26 cellular contexts compared by ENCODE assay signal in genomic region chr16:31465788-31466370, GRCh38. TPM values are rescaled to one million over a fixed set of nuclear protein-coding genes. Genes with fewer than 3 reads are reported as not detected.
A peak's percentile ranks its signal among the peaks of the same experiment; 100 is the strongest.
DNase-seq lines count a peak whose midpoint lies in the region; ATAC-seq, FAIRE-seq and TF ChIP-seq lines count a peak whose summit lies in the region.
"Had no signal": no experiment of that assay in that cellular context is flagged by ENCODE, and none has a peak within 500 bp of the region (broad histone marks: within the 10 kb centered on the region; RNA-seq: fewer than 3 reads in every experiment).

No MANE protein-coding gene starts in this region.

- H3K27ac ChIP-seq in astrocyte (ENCODE audit: low read depth, low read length) = no peak overlapping the region
- H3K27ac ChIP-seq in sigmoid colon = no peak overlapping the region
- H3K27ac ChIP-seq: 22Rv1, C4-2B, hepatocyte, lower lobe of right lung, upper lobe of left lung had no signal

- POLR2A ChIA-PET in activated CD8-positive, alpha-beta T cell treated with anti-CD3 and anti-CD28 coated beads, Interleukin-2, amount 10 ng/mL, durations not matched to agents 7 days and 5 days (lab: Charles Lee) = no interaction called here
- POLR2A ChIA-PET in activated CD8-positive, alpha-beta T cell treated with anti-CD3 and anti-CD28 coated beads for 36 hours (lab: Charles Lee) = no interaction called here

- no peaks in the 10 kb centered on the region for H3K9me3 ChIP-seq in astrocyte (ENCODE audit: insufficient read depth, low read depth, low read length)
- no peaks in the 10 kb centered on the region for H3K9me3 ChIP-seq in sigmoid colon
- H3K9me3 ChIP-seq: Caco-2, lower lobe of right lung, upper lobe of left lung had no signal

- FAIRE-seq in astrocyte (lab: Jason Lieb, UNC) = no peak

- H3K4me1 ChIP-seq in astrocyte (ENCODE audit: insufficient read depth, low read length) = peaks cover 7% of the 10 kb centered on the region
- H3K4me1 ChIP-seq in sigmoid colon = peaks cover 0 to 9% (median 6%) of the 10 kb centered on the region in 4 donors
- H3K4me1 ChIP-seq: Caco-2 had no signal

- no peak overlapping the region for H2AFZ ChIP-seq in astrocyte (ENCODE audit: low read depth, low read length)
- H2AFZ ChIP-seq: hepatocyte had no signal

- no peak for TF ChIP-seq CTCF in activated CD8-positive, alpha-beta T cell treated with anti-CD3 and anti-CD28 coated beads for 36 hours (IDR thresholded peaks at IDR 0.05)
- TF ChIP-seq CTCF in astrocyte (IDR thresholded peaks at IDR 0.05; ENCODE audit: insufficient read depth, low read depth, low read length) (no peak), sigmoid colon (IDR thresholded peaks at IDR 0.05) (no peak)

- peaks cover 25% of the 10 kb centered on the region for H3K4me1 Mint-ChIP-seq in activated CD8-positive, alpha-beta T cell treated with anti-CD3 and anti-CD28 coated beads, Interleukin-2, amount 10 ng/mL, durations not matched to agents 7 days and 5 days (ENCODE audit: low read depth)
- H3K4me1 Mint-ChIP-seq in activated CD8-positive, alpha-beta T cell treated with anti-CD3 and anti-CD28 coated beads for 36 hours (ENCODE audit: low read depth) = peaks cover 16% of the 10 kb centered on the region
- peaks cover 4% of the 10 kb centered on the region for H3K4me1 Mint-ChIP-seq in astrocyte (ENCODE audit: low read depth, unreplicated experiment)

- no peak for TF ChIP-seq EP300 in sigmoid colon (IDR thresholded peaks at IDR 0.05)

- H3K9ac ChIP-seq in astrocyte (ENCODE audit: low read length) = no peak overlapping the region

- intact Hi-C loops in activated CD8-positive, alpha-beta T cell treated with anti-CD3 and anti-CD28 coated beads for 36 hours (cut with micrococcal nuclease) = no loop called here
- intact Hi-C loops in sigmoid colon (cut with DNase I) = no loop called here

- H3K4me3 Mint-ChIP-seq in activated CD8-positive, alpha-beta T cell treated with anti-CD3 and anti-CD28 coated beads, Interleukin-2, amount 10 ng/mL, durations not matched to agents 7 days and 5 days = no peak overlapping the region
- H3K4me3 Mint-ChIP-seq in activated CD8-positive, alpha-beta T cell treated with anti-CD3 and anti-CD28 coated beads for 36 hours = no peak overlapping the region
- peak overlapping the region; percentile 58 for H3K4me3 Mint-ChIP-seq in astrocyte (ENCODE audit: unreplicated experiment)
- H3K4me3 Mint-ChIP-seq: activated T-helper 17 cell treated with anti-CD3 and anti-CD28 coated beads, Interleukin-2, amount 50 U/mL, for 72 hours had no signal

- H3K27ac Mint-ChIP-seq in activated CD8-positive, alpha-beta T cell treated with anti-CD3 and anti-CD28 coated beads, Interleukin-2, amount 10 ng/mL, durations not matched to agents 7 days and 5 days = peak overlapping the region; percentile 2
- no peak overlapping the region for H3K27ac Mint-ChIP-seq in activated CD8-positive, alpha-beta T cell treated with anti-CD3 and anti-CD28 coated beads for 36 hours
- H3K27ac Mint-ChIP-seq in astrocyte (ENCODE audit: unreplicated experiment) = peak overlapping the region; percentile 41
- H3K27ac Mint-ChIP-seq: activated T-helper 17 cell treated with anti-CD3 and anti-CD28 coated beads, Interleukin-2, amount 50 U/mL, for 72 hours; IgD-negative memory B cell had no signal

- DNase-seq in activated CD8-positive, alpha-beta T cell treated with anti-CD3 and anti-CD28 coated beads, Interleukin-2, amount 10 ng/mL, durations not matched to agents 7 days and 5 days = no peak
- DNase-seq in activated CD8-positive, alpha-beta T cell treated with anti-CD3 and anti-CD28 coated beads for 36 hours = no peak
- DNase-seq in astrocyte (ENCODE audit: low read depth) (no peak), sigmoid colon (peak; percentile 59)
- DNase-seq in stimulated activated CD4-positive, alpha-beta T cell treated with anti-CD3 and anti-CD28 coated beads, Interleukin-15, amount 100 ng/mL, for 24 hours = no peak
- no peak for DNase-seq in activated CD4-positive, CD25-positive, alpha-beta regulatory T cell treated with anti-CD3 and anti-CD28 coated beads, Interleukin-2, amount 50 U/mL, for 72 hours
- DNase-seq: activated naive CD4-positive, alpha-beta T cell treated with anti-CD3 and anti-CD28 coated beads, Interleukin-2, amount 50 U/mL, for 16 hours; amygdala; Caco-2; GDM1; midbrain; naive B cell; NCI-H146; NCI-H748 treated with DMSO at 0.1 percent for 48 hours; nucleus accumbens; stimulated activated naive CD4-positive, alpha-beta T cell; SW 1271 had no signal

- H3K4me2 ChIP-seq in astrocyte (ENCODE audit: low read length) = no peak overlapping the region
- H3K4me2 ChIP-seq: hepatocyte had no signal

- CTCF ChIA-PET in activated CD8-positive, alpha-beta T cell treated with anti-CD3 and anti-CD28 coated beads, Interleukin-2, amount 10 ng/mL, durations not matched to agents 7 days and 5 days (lab: Charles Lee) = interaction anchor here (1.1 kb wide), 1 partner anchor 404 kb away, joined by 3 read pairs; no protein-coding TSS in a partner anchor
- CTCF ChIA-PET in activated CD8-positive, alpha-beta T cell treated with anti-CD3 and anti-CD28 coated beads for 36 hours (lab: Charles Lee) = no interaction called here

- no peak overlapping the region for H3K4me3 ChIP-seq in astrocyte (ENCODE audit: insufficient read depth, low read depth, low read length)
- no peak overlapping the region for H3K4me3 ChIP-seq in sigmoid colon
- H3K4me3 ChIP-seq: hepatocyte, lower lobe of right lung, upper lobe of left lung had no signal

- H3K27me3 ChIP-seq in astrocyte (ENCODE audit: insufficient read depth, low read length) (no peaks in the 10 kb centered on the region), sigmoid colon (no peaks in the 10 kb centered on the region)
- H3K27me3 ChIP-seq: hepatocyte, upper lobe of left lung had no signal

- peaks cover 37% of the 10 kb centered on the region for H3K36me3 Mint-ChIP-seq in activated CD8-positive, alpha-beta T cell treated with anti-CD3 and anti-CD28 coated beads, Interleukin-2, amount 10 ng/mL, durations not matched to agents 7 days and 5 days (ENCODE audit: low read depth)
- peaks cover 20% of the 10 kb centered on the region for H3K36me3 Mint-ChIP-seq in activated CD8-positive, alpha-beta T cell treated with anti-CD3 and anti-CD28 coated beads for 36 hours (ENCODE audit: low read depth)
- peaks cover 10% of the 10 kb centered on the region for H3K36me3 Mint-ChIP-seq in astrocyte (ENCODE audit: low read depth, unreplicated experiment)

- H4K20me1 ChIP-seq in astrocyte (ENCODE audit: insufficient read depth, low read length) = no peaks in the 10 kb centered on the region

- ATAC-seq in activated CD8-positive, alpha-beta T cell treated with anti-CD3 and anti-CD28 coated beads, Interleukin-2, amount 10 ng/mL, durations not matched to agents 7 days and 5 days = no peak
- no peak for ATAC-seq in activated CD8-positive, alpha-beta T cell treated with anti-CD3 and anti-CD28 coated beads for 36 hours
- ATAC-seq: activated T-helper 17 cell treated with anti-CD3 and anti-CD28 coated beads, Interleukin-2, amount 50 U/mL, for 72 hours; lower lobe of right lung; Panc1 had no signal

- H3K27me3 Mint-ChIP-seq in activated CD8-positive, alpha-beta T cell treated with anti-CD3 and anti-CD28 coated beads, Interleukin-2, amount 10 ng/mL, durations not matched to agents 7 days and 5 days (ENCODE audit: low read depth) = no peaks in the 10 kb centered on the region
- peaks cover 3% of the 10 kb centered on the region for H3K27me3 Mint-ChIP-seq in activated CD8-positive, alpha-beta T cell treated with anti-CD3 and anti-CD28 coated beads for 36 hours
- no peaks in the 10 kb centered on the region for H3K27me3 Mint-ChIP-seq in astrocyte (ENCODE audit: low read depth, unreplicated experiment)
- H3K27me3 Mint-ChIP-seq: activated T-helper 17 cell treated with anti-CD3 and anti-CD28 coated beads, Interleukin-2, amount 50 U/mL, for 72 hours; IgD-negative memory B cell had no signal

- 89 to 93% methylated on average over 20 of the region's 20 CpGs for WGBS in sigmoid colon, 2 donors

- TF ChIP-seq POLR2A in sigmoid colon (IDR thresholded peaks at IDR 0.05) = no peak

- H3K36me3 ChIP-seq in astrocyte (ENCODE audit: insufficient read depth, low read length) (peaks cover 4% of the 10 kb centered on the region), sigmoid colon (peaks cover 12 to 56% (median 32%) of the 10 kb centered on the region in 4 donors)

- no peaks in the 10 kb centered on the region for H3K9me3 Mint-ChIP-seq in activated CD8-positive, alpha-beta T cell treated with anti-CD3 and anti-CD28 coated beads, Interleukin-2, amount 10 ng/mL, durations not matched to agents 7 days and 5 days (ENCODE audit: insufficient read depth)
- H3K9me3 Mint-ChIP-seq in activated CD8-positive, alpha-beta T cell treated with anti-CD3 and anti-CD28 coated beads for 36 hours = no peaks in the 10 kb centered on the region
- H3K9me3 Mint-ChIP-seq in astrocyte (ENCODE audit: unreplicated experiment) = peaks cover 3% of the 10 kb centered on the region
- H3K9me3 Mint-ChIP-seq: activated T-helper 17 cell treated with anti-CD3 and anti-CD28 coated beads, Interleukin-2, amount 50 U/mL, for 72 hours; IgD-negative memory B cell; naive B cell had no signal

- H3K79me2 ChIP-seq in astrocyte (ENCODE audit: insufficient read depth, low read length) = peaks cover 12% of the 10 kb centered on the region

RNA-seq across cellular contexts. Expression of gene TGFB1I1, which starts 6.1 kb away (rescaled TPM):
- total RNA-seq in activated CD8-positive, alpha-beta T cell treated with anti-CD3 and anti-CD28 coated beads, Interleukin-2, amount 10 ng/mL, durations not matched to agents 7 days and 5 days = under 1 TPM; 0.83 to 0.92 TPM
- 1 to 10 TPM in 1 of 2 experiments, under 1 TPM in 1; 0.92 to 1.2 TPM for total RNA-seq in activated CD8-positive, alpha-beta T cell treated with anti-CD3 and anti-CD28 coated beads for 36 hours
- 124 and 134 TPM in 2 replicates for total RNA-seq in astrocyte
- total RNA-seq in sigmoid colon = 100 to 1,000 TPM; 124 to 339 (median 205) TPM
- polyA plus RNA-seq in sigmoid colon = 10 to 100 TPM; 10.4 to 31.2 (median 21.0) TPM

RNA-seq across cellular contexts. Expression of gene ARMC5, which starts 6.6 kb away (rescaled TPM):
- total RNA-seq in activated CD8-positive, alpha-beta T cell treated with anti-CD3 and anti-CD28 coated beads, Interleukin-2, amount 10 ng/mL, durations not matched to agents 7 days and 5 days = 10 to 100 TPM; 18.9 to 19.1 TPM
- total RNA-seq in activated CD8-positive, alpha-beta T cell treated with anti-CD3 and anti-CD28 coated beads for 36 hours = 10 to 100 TPM in 1 of 2 experiments, 1 to 10 TPM in 1; 8.2 to 10.0 TPM
- 11.5 and 12.1 TPM in 2 replicates for total RNA-seq in astrocyte
- total RNA-seq in sigmoid colon = 1 to 10 TPM; 3.9 to 9.5 (median 6.6) TPM
- 10 to 100 TPM in 1 of 3 donors, 1 to 10 TPM in 2; 2.4 to 11.1 (median 2.8) TPM for polyA plus RNA-seq in sigmoid colon

RNA-seq across cellular contexts. Expression of gene SLC5A2, which starts 17.0 kb away (rescaled TPM):
- under 1 TPM in 1 of 2 experiments, not detected in 1; 0.13 TPM for total RNA-seq in activated CD8-positive, alpha-beta T cell treated with anti-CD3 and anti-CD28 coated beads, Interleukin-2, amount 10 ng/mL, durations not matched to agents 7 days and 5 days
- total RNA-seq in activated CD8-positive, alpha-beta T cell treated with anti-CD3 and anti-CD28 coated beads for 36 hours = not detected
- total RNA-seq in astrocyte (not detected in 2 replicates), sigmoid colon (1 to 10 TPM in 1 of 4 donors, under 1 TPM in 3; 0.49 to 1.1 (median 0.70) TPM)
- 1 to 10 TPM in 2 of 3 donors, under 1 TPM in 1; 0.60 to 1.9 (median 1.2) TPM for polyA plus RNA-seq in sigmoid colon
- total RNA-seq: pulmonary artery endothelial cell had no signal

RNA-seq across cellular contexts. Expression of gene ZNF843, which starts 23.3 kb away (rescaled TPM):
- total RNA-seq in activated CD8-positive, alpha-beta T cell treated with anti-CD3 and anti-CD28 coated beads, Interleukin-2, amount 10 ng/mL, durations not matched to agents 7 days and 5 days = under 1 TPM; 0.21 to 0.32 TPM
- not detected for total RNA-seq in activated CD8-positive, alpha-beta T cell treated with anti-CD3 and anti-CD28 coated beads for 36 hours
- total RNA-seq in astrocyte (0.50 and 0.84 TPM in 2 replicates), sigmoid colon (1 to 10 TPM in 3 of 4 donors, under 1 TPM in 1; 0.36 to 5.3 (median 1.1) TPM)
- 1 to 10 TPM in 1 of 3 donors, under 1 TPM in 1, not detected in 1; 0.22 to 1.8 TPM for polyA plus RNA-seq in sigmoid colon
- polyA plus RNA-seq: IgD-negative memory B cell had no signal

RNA-seq across cellular contexts. Expression of gene COX6A2, which starts 37.7 kb away (rescaled TPM):
- not detected for total RNA-seq in activated CD8-positive, alpha-beta T cell treated with anti-CD3 and anti-CD28 coated beads, Interleukin-2, amount 10 ng/mL, durations not matched to agents 7 days and 5 days
- total RNA-seq in activated CD8-positive, alpha-beta T cell treated with anti-CD3 and anti-CD28 coated beads for 36 hours = not detected
- total RNA-seq in astrocyte (not detected in 2 replicates), sigmoid colon (not detected)
- polyA plus RNA-seq in sigmoid colon = 1 to 10 TPM in 1 of 3 donors, under 1 TPM in 1, not detected in 1; 0.32 to 4.8 TPM
- total RNA-seq: activated T-helper 17 cell treated with anti-CD3 and anti-CD28 coated beads, Interleukin-2, amount 50 U/mL, for 72 hours; Caco-2; hepatocyte; lower lobe of right lung; pulmonary artery endothelial cell; upper lobe of left lung had no signal
- polyA plus RNA-seq: IgD-negative memory B cell had no signal

Comparison
In these comparisons a context has a peak if more than half of its experiments do, and no peak if none do; other contexts are left out.
1. RNA of gene TGFB1I1, which starts 6.1 kb away (total RNA-seq): 124 to 339 TPM in sigmoid colon and 124 to 134 TPM in astrocyte; 0.92 to 1.2 TPM in activated CD8-positive, alpha-beta T cell treated with anti-CD3 and anti-CD28 coated beads for 36 hours and 0.83 to 0.92 TPM in activated CD8-positive, alpha-beta T cell treated with anti-CD3 and anti-CD28 coated beads, Interleukin-2, amount 10 ng/mL, durations not matched to agents 7 days and 5 days; every median in the first group is over 10 times any median in the second.